Comparison of ENCODE assay signal across 1 cellular context in the genomic region with DNA sequence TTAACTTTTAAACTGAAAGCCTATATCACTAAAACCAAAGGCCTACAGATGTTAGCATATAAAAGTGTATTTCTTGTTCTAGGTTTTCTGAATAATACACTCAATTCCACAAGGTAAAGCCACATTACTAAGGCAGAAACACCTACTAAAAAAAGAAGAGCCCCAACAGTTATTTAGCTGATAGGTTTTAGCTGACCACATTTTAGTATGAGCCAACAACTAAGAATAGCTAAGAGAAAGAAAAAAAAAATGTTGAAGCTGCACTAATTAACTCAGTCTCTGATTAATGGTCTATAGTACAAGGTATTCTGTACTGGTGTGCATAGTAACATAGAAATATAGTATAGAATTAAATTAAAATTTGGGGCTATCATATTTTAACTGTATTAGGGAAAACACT.
TF ChIP-seq lines count a peak whose summit lies in the region.

No MANE protein-coding gene starts in this region.

TF ChIP-seq in GM12878, 131 proteins besides CTCF, POLR2A, EP300 and RAD21:
- TF ChIP-seq ESRRA (IDR thresholded peaks at IDR 0.05; ENCODE audit: low read length) (no peak), MEF2A (IDR thresholded peaks at IDR 0.05; ENCODE audit: insufficient read depth, low read depth, low read length) (0 out of 2 replicates have a peak, but pooled peaks have one; percentile 21), ATF7 (IDR thresholded peaks at IDR 0.05; ENCODE audit: low read depth) (peak; percentile 48; the same call in 1 of the 2 replicates), RUNX3 (IDR thresholded peaks at IDR 0.05; ENCODE audit: low read length) (peak; percentile 53; the same call in 1 of the 2 replicates), MTA2 (IDR thresholded peaks at IDR 0.05; ENCODE audit: low read depth) (0 out of 2 replicates have a peak, but pooled peaks have one; percentile 45), ZNF384 (IDR thresholded peaks at IDR 0.05; ENCODE audit: borderline replicate concordance, low read depth, low read length) (peak; percentile 68; the same call in 1 of the 2 replicates), NRF1 (conservative IDR thresholded peaks at IDR 0.05; ENCODE audit: low read depth, low read length) (no peak), JUND (IDR thresholded peaks at IDR 0.05; ENCODE audit: low read depth, low read length) (no peak), MEF2B (IDR thresholded peaks at IDR 0.05; ENCODE audit: partially characterized antibody, poor library complexity, severe bottlenecking) (peak; percentile 33)
